Comparison of ENCODE assay signal across 8 cellular contexts in the genomic region with DNA sequence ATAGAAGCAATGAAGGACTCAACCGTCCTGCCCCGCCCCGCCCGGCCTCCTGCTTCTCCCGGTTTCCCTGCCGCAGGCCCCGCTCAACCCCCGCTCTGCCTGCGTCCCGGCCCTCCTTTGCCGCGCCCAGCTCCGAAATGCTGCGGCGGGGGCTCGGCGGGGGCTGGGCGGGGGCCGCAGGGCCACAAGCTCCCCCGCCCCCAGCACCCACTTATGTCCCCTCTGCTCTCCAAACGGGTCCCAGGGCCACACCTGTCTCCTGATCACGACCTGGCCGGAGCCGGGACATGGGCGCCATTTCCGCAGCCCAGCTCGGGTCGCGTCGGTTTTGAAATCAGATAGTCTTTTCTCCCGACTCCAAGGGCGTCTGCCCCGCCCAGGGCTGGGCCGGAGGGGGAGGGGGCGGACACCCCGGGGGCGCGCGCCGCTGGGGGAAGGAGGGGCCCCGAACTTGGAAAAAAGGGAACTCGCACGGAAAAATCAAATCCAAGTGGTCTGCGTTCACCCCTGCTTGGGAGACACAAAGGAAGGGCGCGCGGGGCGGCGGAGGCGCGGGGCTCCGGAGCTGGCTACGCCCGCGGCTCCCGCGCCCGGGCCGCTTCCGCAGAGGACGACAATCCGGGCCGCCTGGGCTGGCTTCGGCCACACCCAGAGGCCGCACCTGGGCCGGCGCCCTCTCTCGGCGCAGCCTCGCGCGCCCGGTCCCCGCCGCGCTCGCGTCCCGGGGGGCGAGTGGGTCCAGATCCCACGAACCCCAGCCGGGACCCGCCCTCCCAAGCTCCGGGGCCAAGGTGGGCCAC.
DNase-seq lines count a peak whose midpoint lies in the region; ATAC-seq, FAIRE-seq and TF ChIP-seq lines count a peak whose summit lies in the region.

No MANE protein-coding gene starts in this region.

- H3K9me3 ChIP-seq in astrocyte (ENCODE audit: insufficient read depth, low read depth, low read length) (no peaks in the 10 kb centered on the region), hepatocyte (ENCODE audit: low read depth) (no peaks in the 10 kb centered on the region), sigmoid colon (no peaks in the 10 kb centered on the region)

- H3K4me3 Mint-ChIP-seq in T-cell (peak overlapping the region; percentile 85 to 94 (median 86)), astrocyte (ENCODE audit: unreplicated experiment) (peak overlapping the region; percentile 95)

- peak; percentile 60 for ATAC-seq in GM21381 (IDR thresholded peaks at IDR 0.05; ENCODE audit: unreplicated experiment)
- peak; percentile 69 to 81 (median 78) for ATAC-seq in T-cell (replicated peaks in 1 of 4)

- H3K36me3 Mint-ChIP-seq in T-cell (no peaks in the 10 kb centered on the region), astrocyte (ENCODE audit: low read depth, unreplicated experiment) (no peaks in the 10 kb centered on the region)

- H3K4me2 ChIP-seq in astrocyte (ENCODE audit: low read length) (peak overlapping the region; percentile 90), hepatocyte (peak overlapping the region; percentile 88)

- peak; percentile 34 to 47 for TF ChIP-seq POLR2A in sigmoid colon (IDR thresholded peaks at IDR 0.05)

- under 1% methylated on average over 54 of the region's 84 CpGs for WGBS in hepatocyte (ENCODE audit: low lambda C conversion rate, missing lambda C conversion rate)
- 0 to 1% methylated on average over 84 of the region's 84 CpGs for WGBS in sigmoid colon, 2 donors

- no peak for FAIRE-seq in astrocyte (lab: Jason Lieb, UNC)

- peaks cover 8 to 19% (median 13%) of the 10 kb centered on the region in 3 donors for H3K4me1 Mint-ChIP-seq in T-cell
- H3K4me1 Mint-ChIP-seq in astrocyte (ENCODE audit: low read depth, unreplicated experiment), result no peaks in the 10 kb centered on the region

- no peaks in the 10 kb centered on the region for H4K20me1 ChIP-seq in astrocyte (ENCODE audit: insufficient read depth, low read length)
- no peaks in the 10 kb centered on the region for H4K20me1 ChIP-seq in hepatocyte (ENCODE audit: insufficient read depth, poor library complexity, severe bottlenecking)

- TF ChIP-seq CTCF in astrocyte (IDR thresholded peaks at IDR 0.05; ENCODE audit: insufficient read depth, low read depth, low read length) (no peak), hepatocyte (IDR thresholded peaks at IDR 0.05; ENCODE audit: poor library complexity) (peak; percentile 24), sigmoid colon (IDR thresholded peaks at IDR 0.05) (no peak)

- no peaks in the 10 kb centered on the region for H3K9me3 Mint-ChIP-seq in T-cell
- H3K9me3 Mint-ChIP-seq in astrocyte (ENCODE audit: unreplicated experiment), result no peaks in the 10 kb centered on the region

- intact Hi-C loops in sigmoid colon (cut with DNase I), result loop anchor here (1.0 to 2.0 kb wide), 3 partner anchors 27 to 71 kb away; partner anchors contain the start of gene RBX1

- peak overlapping the region; percentile 93 to 96 for H3K27ac Mint-ChIP-seq in T-cell
- H3K27ac Mint-ChIP-seq in astrocyte (ENCODE audit: unreplicated experiment), result peak overlapping the region; percentile 96

- H3K4me3 ChIP-seq in astrocyte (ENCODE audit: insufficient read depth, low read depth, low read length), result peak overlapping the region; percentile 62
- H3K4me3 ChIP-seq in hepatocyte, result peak overlapping the region; percentile 81
- peak overlapping the region; percentile 52 to 73 (median 64) for H3K4me3 ChIP-seq in sigmoid colon

- CTCF ChIA-PET in T-cell (lab: Charles Lee), result no interaction called here

- TF ChIP-seq EP300 in sigmoid colon (IDR thresholded peaks at IDR 0.05), result no peak

- H3K4me1 ChIP-seq in astrocyte (ENCODE audit: insufficient read depth, low read length), result peaks cover 14% of the 10 kb centered on the region
- H3K4me1 ChIP-seq in hepatocyte (ENCODE audit: insufficient read depth), result peaks cover 7% of the 10 kb centered on the region
- peaks cover 0 to 18% (median 11%) of the 10 kb centered on the region in 4 donors for H3K4me1 ChIP-seq in sigmoid colon

- H3K27ac ChIP-seq in astrocyte (ENCODE audit: low read depth, low read length), result peak overlapping the region; percentile 38
- H3K27ac ChIP-seq in hepatocyte, result peak overlapping the region; percentile 100
- peak overlapping the region; percentile 96 to 99 (median 98) for H3K27ac ChIP-seq in sigmoid colon

- no peaks in the 10 kb centered on the region for H3K9me2 ChIP-seq in hepatocyte (replicated peaks; ENCODE audit: insufficient read depth)

- no peaks in the 10 kb centered on the region for H3K79me2 ChIP-seq in astrocyte (ENCODE audit: insufficient read depth, low read length)
- no peaks in the 10 kb centered on the region for H3K79me2 ChIP-seq in hepatocyte

- POLR2A ChIA-PET in T-cell (lab: Charles Lee), result interaction anchor here in 1 of 2 donors (0.5 kb wide), 1 partner anchor 70 kb away, joined by 5 read pairs; the partner anchor contains the start of gene RBX1

- H3K9ac ChIP-seq in astrocyte (ENCODE audit: low read length), result peak overlapping the region; percentile 88

- H3K36me3 ChIP-seq in astrocyte (ENCODE audit: insufficient read depth, low read length) (no peaks in the 10 kb centered on the region), hepatocyte (replicated peaks; ENCODE audit: insufficient read depth, low read depth) (no peaks in the 10 kb centered on the region), sigmoid colon (no peaks in the 10 kb centered on the region)

- DNase-seq in COLO829 (ENCODE audit: low spot score) (peak; percentile 30), LHCN-M2 (ENCODE audit: low read depth) (peak; percentile 48), T-cell (peak in 31 of 34 experiments; percentile 1 to 53 (median 22)), astrocyte (ENCODE audit: low read depth) (no peak), hepatocyte (ENCODE audit: low spot score) (peak; percentile 87), sigmoid colon (peak; percentile 88), superior temporal gyrus (ENCODE audit: extremely low spot score) (no peak)

- peak overlapping the region; percentile 81 for H2AFZ ChIP-seq in astrocyte (ENCODE audit: low read depth, low read length)
- peak overlapping the region; percentile 70 for H2AFZ ChIP-seq in hepatocyte

- H3K27me3 Mint-ChIP-seq in T-cell, result no peaks in the 10 kb centered on the region
- H3K27me3 Mint-ChIP-seq in astrocyte (ENCODE audit: low read depth, unreplicated experiment), result no peaks in the 10 kb centered on the region

- H3K27me3 ChIP-seq in astrocyte (ENCODE audit: insufficient read depth, low read length) (no peaks in the 10 kb centered on the region), hepatocyte (no peaks in the 10 kb centered on the region), sigmoid colon (no peaks in the 10 kb centered on the region)

Comparison
In these comparisons a context has a peak if more than half of its experiments do, and no peak if none do; other contexts are left out.
1. DNase-seq: peak in COLO829 (single experiment), LHCN-M2 (single experiment), T-cell (31 of 34), hepatocyte (single experiment) and sigmoid colon (single experiment); none in astrocyte (single experiment) and superior temporal gyrus (single experiment).
2. H3K27ac ChIP-seq: peak in every context shown above with its lines; median percentile 100 in hepatocyte; 98 in sigmoid colon; 38 in astrocyte.
3. Peak in every context shown above with its lines, with median percentiles within 50 percentile points of each other: H3K4me3 ChIP-seq.